ENCODE assay signal across 22 cellular contexts in the genomic region with DNA sequence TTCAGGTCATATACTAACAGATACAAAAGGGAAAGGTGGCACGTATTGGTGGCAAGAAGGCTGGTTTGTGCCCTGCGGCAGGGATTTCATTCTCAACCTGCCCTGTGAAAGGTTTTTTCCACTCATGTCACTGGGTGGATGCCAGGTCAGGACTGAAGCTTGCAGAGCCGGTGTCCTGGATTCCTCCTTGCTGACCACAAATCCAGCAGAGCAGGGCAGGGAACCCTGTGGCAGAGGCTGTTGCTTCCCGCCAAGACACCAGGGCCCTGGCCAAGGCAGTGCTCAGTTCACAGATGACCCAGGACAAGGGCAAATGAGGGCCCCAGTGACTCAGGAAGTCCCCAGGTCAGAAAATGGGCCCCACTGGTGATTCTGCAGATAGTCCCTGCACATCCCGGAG. TPM values are rescaled to one million over a fixed set of nuclear protein-coding genes. Genes with fewer than 3 reads are reported as not detected.
"Had no signal": no experiment of that assay in that cellular context is flagged by ENCODE, and none has a peak within 500 bp of the region (broad histone marks: within the 10 kb centered on the region; RNA-seq: fewer than 3 reads in every experiment).

No MANE protein-coding gene starts in this region.

- DNase-seq: colonic mucosa; dermis blood vessel endothelial cell; esophagus squamous epithelium; foreskin fibroblast; glutamatergic neuron; immature natural killer cell; left lung; lower lobe of right lung; mesenchymal stem cell; naive thymus-derived CD8-positive, alpha-beta T cell; sigmoid colon; stimulated activated CD4-positive, alpha-beta T cell treated with anti-CD3 and anti-CD28 coated beads, Interleukin-12 subunit alpha, Interleukin-12 subunit beta, amount 100 ng/mL, for 4 hours; stimulated activated naive CD4-positive, alpha-beta T cell treated with Interleukin-2 at 50 U/mL for 16 hours; thyroid gland; upper lobe of left lung; uterus had no signal

- ATAC-seq: gastroesophageal sphincter; left lung; lower lobe of right lung; naive thymus-derived CD8-positive, alpha-beta T cell had no signal

RNA-seq across cellular contexts. Expression of gene BSND, which starts 16.4 kb away (rescaled TPM):
- total RNA-seq: colonic mucosa; dermis blood vessel endothelial cell; epithelial cell of proximal tubule; esophagus squamous epithelium; gastroesophageal sphincter; left lung; lower lobe of right lung; mononuclear cell; naive thymus-derived CD8-positive, alpha-beta T cell; osteocyte; right atrium auricular region; sigmoid colon; suprapubic skin; thyroid gland; uterus had no signal

RNA-seq across cellular contexts. Expression of gene PCSK9, which starts 24.2 kb away (rescaled TPM):
- total RNA-seq: dermis blood vessel endothelial cell; mononuclear cell; naive thymus-derived CD8-positive, alpha-beta T cell; thyroid gland had no signal

RNA-seq across cellular contexts. Expression of gene TMEM61, which starts 34.7 kb away (rescaled TPM):
- total RNA-seq: dermis blood vessel endothelial cell; epithelial cell of proximal tubule; mononuclear cell; naive thymus-derived CD8-positive, alpha-beta T cell; osteocyte; right atrium auricular region had no signal
